ENCODE assay signal across 18 cellular contexts in genomic region chr17:57331423-57331822, GRCh38.
DNase-seq lines count a peak whose midpoint lies in the region; ATAC-seq and TF ChIP-seq lines count a peak whose summit lies in the region.
"Had no signal": no experiment of that assay in that cellular context is flagged by ENCODE, and none has a peak within 500 bp of the region (broad histone marks: within the 10 kb centered on the region; RNA-seq: fewer than 3 reads in every experiment).

No MANE protein-coding gene starts in this region.

- peaks cover 83% of the 10 kb centered on the region for H3K36me3 ChIP-seq in DND-41 (ENCODE audit: insufficient read depth, low read length)

- no peaks in the 10 kb centered on the region for H3K27me3 ChIP-seq in DND-41 (ENCODE audit: insufficient read depth, low read length, poor library complexity)

- no peak overlapping the region for H2AFZ ChIP-seq in DND-41 (ENCODE audit: low read depth, low read length)

- intact Hi-C loops in left ventricle myocardium superior (cut with micrococcal nuclease) = no loop called here

- ATAC-seq in DND-41 (ENCODE audit: insufficient read depth, low read depth) = no peak; the same call in 2 of the 3 replicates
- ATAC-seq in left ventricle myocardium superior = peak; percentile 58
- ATAC-seq: HepG2, PC-3 had no signal

- H3K27me3 Mint-ChIP-seq in mesothelial cell of epicardium (ENCODE audit: low read depth) = no peaks in the 10 kb centered on the region

- in situ Hi-C loops in SK-MEL-5 (cut with HindIII; ENCODE audit: low pct_unique_long_range_greater_than_20kb, low sequenced_read_pairs) = no loop called here

- H3K9ac ChIP-seq in DND-41 (ENCODE audit: low read depth, low read length) = no peak overlapping the region

- no peak overlapping the region for H3K4me3 Mint-ChIP-seq in mesothelial cell of epicardium
- H3K4me3 Mint-ChIP-seq: CD14-positive monocyte had no signal

- H3K27ac ChIP-seq in DND-41 (ENCODE audit: low read length) = peak overlapping the region; percentile 55

- H3K27ac Mint-ChIP-seq in mesothelial cell of epicardium = no peak overlapping the region

- H3K4me1 ChIP-seq in DND-41 (ENCODE audit: insufficient read depth, low read length) = peaks cover 40% of the 10 kb centered on the region

- no peaks in the 10 kb centered on the region for H3K9me3 Mint-ChIP-seq in mesothelial cell of epicardium
- H3K9me3 Mint-ChIP-seq: CD14-positive monocyte had no signal

- H4K20me1 ChIP-seq in DND-41 (ENCODE audit: insufficient read depth, low read length) = peaks cover 76% of the 10 kb centered on the region

- no peak overlapping the region for H3K4me2 ChIP-seq in DND-41 (ENCODE audit: insufficient read depth, low read length)

- peaks cover 4% of the 10 kb centered on the region for H3K36me3 Mint-ChIP-seq in mesothelial cell of epicardium

- DNase-seq in DND-41 (no peak), SK-MEL-5 (ENCODE audit: low read depth, low spot score) (peak; percentile 100), left ventricle myocardium superior (no peak), retinal pigment epithelial cell (ENCODE audit: low read depth) (peak; percentile 48), mesothelial cell of epicardium (ENCODE audit: low spot score in 2 of 2, unreplicated experiment in 2 of 2) (no peak), T-helper 9 cell (no peak), HK-2 (ENCODE audit: unreplicated experiment) (no peak)
- DNase-seq: DMS 273 treated with DMSO at 0.1 percent for 48 hours, KG1, MV-4-11, NCI-H1417, NCI-H1930, NCI-H345, NCI-H524 treated with DMSO at 0.1 percent for 48 hours, PC-3, RPMI8226 had no signal

- H3K4me1 Mint-ChIP-seq in mesothelial cell of epicardium = peaks cover 5% of the 10 kb centered on the region
- H3K4me1 Mint-ChIP-seq: CD14-positive monocyte had no signal

- H3K4me3 ChIP-seq in DND-41 (ENCODE audit: low read depth in 1 of 2, low read length in 2 of 2) (no peak overlapping the region), retinal pigment epithelial cell (ENCODE audit: low read length) (no peak overlapping the region)

- H3K9me3 ChIP-seq in DND-41 (ENCODE audit: insufficient read depth, low read length, severe bottlenecking) = no peaks in the 10 kb centered on the region

- H3K79me2 ChIP-seq in DND-41 (ENCODE audit: insufficient read depth, low read length) = peaks cover 99% of the 10 kb centered on the region

- TF ChIP-seq CTCF in DND-41 (IDR thresholded peaks at IDR 0.05; ENCODE audit: borderline replicate concordance, extremely low read depth, low read length, poor library complexity, severe bottlenecking) (no peak), retinal pigment epithelial cell (conservative IDR thresholded peaks at IDR 0.05; ENCODE audit: low read depth, low read length) (no peak), mesothelial cell of epicardium (IDR thresholded peaks at IDR 0.05; ENCODE audit: unreplicated experiment) (no peak)

Comparison
In these comparisons a context has a peak if more than half of its experiments do, and no peak if none do; other contexts are left out.
1. DNase-seq: peak in SK-MEL-5 (single experiment) and retinal pigment epithelial cell (single experiment); none in DND-41 (single experiment), left ventricle myocardium superior (single experiment), mesothelial cell of epicardium (0 of 2), T-helper 9 cell (single experiment) and HK-2 (single experiment).